In the genomic region with DNA sequence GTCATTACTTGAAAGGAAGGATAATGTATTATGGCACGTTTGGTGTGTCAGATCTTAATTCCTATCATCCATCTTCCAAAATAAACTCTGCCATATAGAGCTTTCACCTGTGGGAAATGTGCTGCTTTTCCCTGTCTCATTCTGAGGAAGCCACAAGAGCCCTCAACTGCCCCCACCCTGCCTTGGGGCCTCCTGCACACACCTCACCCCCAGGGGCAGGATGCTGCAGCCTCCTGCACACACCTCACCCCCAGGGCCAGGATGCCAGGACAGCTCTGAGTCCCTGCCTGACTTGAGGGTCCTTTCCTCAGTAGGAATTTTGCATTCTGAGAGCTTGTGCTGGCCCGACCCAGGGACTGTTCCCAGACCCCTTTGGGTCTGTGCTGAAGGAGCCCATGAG, we compare ENCODE assay signal across 14 cellular contexts.
"Had no signal": no experiment of that assay in that cellular context is flagged by ENCODE, and none has a peak within 500 bp of the region (broad histone marks: within the 10 kb centered on the region; RNA-seq: fewer than 3 reads in every experiment).

No MANE protein-coding gene starts in this region.

- ATAC-seq: activated T-helper 17 cell treated with anti-CD3 and anti-CD28 coated beads, Interleukin-2, amount 50 U/mL, for 72 hours; heart left ventricle; left lung; T-cell had no signal

- H3K27ac ChIP-seq: heart left ventricle, left lung, ovary, tibial nerve had no signal

- H3K36me3 Mint-ChIP-seq: memory B cell, T-cell had no signal

- H3K27me3 ChIP-seq: colonic mucosa, heart left ventricle, ovary had no signal

- H3K4me3 ChIP-seq: colonic mucosa, heart left ventricle, left lung, ovary, tibial nerve had no signal

- H3K4me3 Mint-ChIP-seq: activated CD4-positive, alpha-beta T cell treated with anti-CD3 and anti-CD28 coated beads, Interleukin-2, amount 10 ng/mL, durations not matched to agents 24 days and 14 days; activated naive CD4-positive, alpha-beta T cell treated with anti-CD3 and anti-CD28 coated beads for 36 hours; activated T-helper 17 cell treated with anti-CD3 and anti-CD28 coated beads, Interleukin-2, amount 50 U/mL, for 72 hours; memory B cell; nephron progenitor cell; T-cell had no signal

- H3K4me1 Mint-ChIP-seq: activated CD4-positive, alpha-beta T cell treated with anti-CD3 and anti-CD28 coated beads, Interleukin-2, amount 10 ng/mL, durations not matched to agents 24 days and 14 days; activated T-helper 17 cell treated with anti-CD3 and anti-CD28 coated beads, Interleukin-2, amount 50 U/mL, for 72 hours; memory B cell; T-cell had no signal

- H3K9me3 Mint-ChIP-seq: activated CD4-positive, alpha-beta T cell treated with anti-CD3 and anti-CD28 coated beads, Interleukin-2, amount 10 ng/mL, durations not matched to agents 24 days and 14 days; activated naive CD4-positive, alpha-beta T cell treated with anti-CD3 and anti-CD28 coated beads for 36 hours; activated T-helper 17 cell treated with anti-CD3 and anti-CD28 coated beads, Interleukin-2, amount 50 U/mL, for 72 hours; memory B cell; nephron progenitor cell; T-cell had no signal

- H3K36me3 ChIP-seq: colonic mucosa, heart left ventricle, left lung, ovary, tibial nerve had no signal

- DNase-seq: activated CD4-positive, alpha-beta T cell treated with anti-CD3 and anti-CD28 coated beads, Interleukin-2, amount 10 ng/mL, durations not matched to agents 24 days and 14 days; activated naive CD4-positive, alpha-beta T cell treated with anti-CD3 and anti-CD28 coated beads for 36 hours; heart left ventricle; islet precursor cell; left lung; nephron progenitor cell; ovary; stimulated activated CD4-positive, alpha-beta T cell treated with anti-CD3 and anti-CD28 coated beads, Interleukin-15, amount 100 ng/mL, for 24 hours; stimulated activated CD4-positive, alpha-beta T cell treated with anti-CD3 and anti-CD28 coated beads, Interleukin-4, amount 100 ng/mL, for 4 hours; T-cell had no signal

- H3K27me3 Mint-ChIP-seq: activated T-helper 17 cell treated with anti-CD3 and anti-CD28 coated beads, Interleukin-2, amount 50 U/mL, for 72 hours had no signal

- H3K27ac Mint-ChIP-seq: activated CD4-positive, alpha-beta T cell treated with anti-CD3 and anti-CD28 coated beads, Interleukin-2, amount 10 ng/mL, durations not matched to agents 24 days and 14 days; activated naive CD4-positive, alpha-beta T cell treated with anti-CD3 and anti-CD28 coated beads for 36 hours; activated T-helper 17 cell treated with anti-CD3 and anti-CD28 coated beads, Interleukin-2, amount 50 U/mL, for 72 hours; memory B cell; nephron progenitor cell had no signal
